17 cellular contexts compared by ENCODE assay signal in genomic region chr1:204692320-204692851, GRCh38. TPM values are rescaled to one million over a fixed set of nuclear protein-coding genes. Genes with fewer than 3 reads are reported as not detected.
DNase-seq lines count a peak whose midpoint lies in the region; ATAC-seq, FAIRE-seq and TF ChIP-seq lines count a peak whose summit lies in the region.
"Had no signal": no experiment of that assay in that cellular context is flagged by ENCODE, and none has a peak within 500 bp of the region (broad histone marks: within the 10 kb centered on the region; RNA-seq: fewer than 3 reads in every experiment).

No MANE protein-coding gene starts in this region.

- TF ChIP-seq CTCF in DOHH2 (IDR thresholded peaks at IDR 0.05; ENCODE audit: low read depth, low read length, poor library complexity, severe bottlenecking) (peak; percentile 43), Loucy (conservative IDR thresholded peaks at IDR 0.05; ENCODE audit: low read length) (peak; percentile 48), GM12878 (IDR thresholded peaks at IDR 0.05 in 2 of 3, conservative IDR thresholded peaks at IDR 0.05 in 1 of 3; ENCODE audit: control insufficient read depth in 2 of 3, extremely low read depth in 1 of 3, insufficient read depth in 1 of 3, low read depth in 3 of 3, low read length in 3 of 3) (peak in 2 of 3 experiments; percentile 7 to 13; a peak in 1 of 6 replicates)

- H3K4me2 ChIP-seq in DOHH2 (ENCODE audit: low read length) = no peak overlapping the region
- no peak overlapping the region for H3K4me2 ChIP-seq in Loucy (ENCODE audit: low read depth, low read length, poor library complexity, severe bottlenecking)
- peak overlapping the region; percentile 68; the same call in 1 of the 2 replicates for H3K4me2 ChIP-seq in GM12878 (ENCODE audit: control insufficient read depth, insufficient read depth)
- H3K4me2 ChIP-seq in mesendoderm (ENCODE audit: low read length) = peak overlapping the region; percentile 7

- H3K9ac ChIP-seq in Loucy (ENCODE audit: low read depth, low read length, poor library complexity, severe bottlenecking) = no peak overlapping the region
- H3K9ac ChIP-seq in GM12878 (ENCODE audit: control insufficient read depth, insufficient read depth, low read length) = no peak overlapping the region
- H3K9ac ChIP-seq in mesendoderm (ENCODE audit: low read length) = peak overlapping the region; percentile 31

- H3K27me3 Mint-ChIP-seq in activated CD4-positive, alpha-beta T cell treated with anti-CD3 and anti-CD28 coated beads, Interleukin-2, amount 10 ng/mL, durations not matched to agents 7 days and 5 days = peaks cover 8% of the 10 kb centered on the region

- H3K4ac ChIP-seq in mesendoderm (ENCODE audit: low read depth, low read length) = no peak overlapping the region

- TF ChIP-seq RAD21 in GM12878 (IDR thresholded peaks at IDR 0.05; ENCODE audit: insufficient read depth, low read depth, low read length) = no peak

- POLR2A ChIA-PET in GM12878 (lab: Charles Lee) = no interaction called here
- POLR2A ChIA-PET in activated CD4-positive, alpha-beta T cell treated with anti-CD3 and anti-CD28 coated beads, Interleukin-2, amount 10 ng/mL, durations not matched to agents 7 days and 5 days (lab: Charles Lee) = no interaction called here

- 0 out of 2 replicates have a peak, but pooled peaks cover 3% of the 10 kb centered on the region for H3K4me1 ChIP-seq in DOHH2 (ENCODE audit: control insufficient read depth, low read length)
- no peaks in the 10 kb centered on the region for H3K4me1 ChIP-seq in Loucy (ENCODE audit: insufficient read depth, low read length, poor library complexity, severe bottlenecking)
- H3K4me1 ChIP-seq in GM12878 (ENCODE audit: control insufficient read depth, insufficient read depth, low read length) = peaks cover 11% of the 10 kb centered on the region
- peaks cover 9% of the 10 kb centered on the region for H3K4me1 ChIP-seq in mesendoderm (ENCODE audit: control insufficient read depth, low read depth, low read length)
- H3K4me1 ChIP-seq: SJSA1 had no signal

- H2BK15ac ChIP-seq in mesendoderm (replicated peaks; ENCODE audit: low read depth) = no peak overlapping the region

- H3K4me1 Mint-ChIP-seq in activated CD4-positive, alpha-beta T cell treated with anti-CD3 and anti-CD28 coated beads, Interleukin-2, amount 10 ng/mL, durations not matched to agents 7 days and 5 days = peaks cover 18% of the 10 kb centered on the region
- H3K4me1 Mint-ChIP-seq: activated T-helper 17 cell treated with anti-CD3 and anti-CD28 coated beads, Interleukin-2, amount 50 U/mL, for 72 hours had no signal

- no peak overlapping the region for H4K8ac ChIP-seq in mesendoderm (ENCODE audit: low read depth, low read length)

- H3K27ac Mint-ChIP-seq in activated CD4-positive, alpha-beta T cell treated with anti-CD3 and anti-CD28 coated beads, Interleukin-2, amount 10 ng/mL, durations not matched to agents 7 days and 5 days = no peak overlapping the region
- H3K27ac Mint-ChIP-seq: activated CD4-positive, alpha-beta memory T cell treated with anti-CD3 and anti-CD28 coated beads, Interleukin-2, amount 10 ng/mL, durations not matched to agents 7 days and 5 days; activated T-helper 17 cell treated with anti-CD3 and anti-CD28 coated beads, Interleukin-2, amount 50 U/mL, for 72 hours; CD4-positive, CD25-positive, alpha-beta regulatory T cell had no signal

- no peaks in the 10 kb centered on the region for H3K79me2 ChIP-seq in DOHH2 (ENCODE audit: control insufficient read depth, low read length)
- no peaks in the 10 kb centered on the region for H3K79me2 ChIP-seq in Loucy (ENCODE audit: insufficient read depth, low read length)
- no peaks in the 10 kb centered on the region for H3K79me2 ChIP-seq in GM12878 (ENCODE audit: control insufficient read depth, insufficient read depth, low read length)
- no peaks in the 10 kb centered on the region for H3K79me2 ChIP-seq in mesendoderm (ENCODE audit: control insufficient read depth, insufficient read depth, low read length)

- SMC1A ChIA-PET in GM12878 (lab: Charles Lee; ENCODE audit: uncharacterized antibody, unreplicated experiment) = interaction anchor here (0.9 to 1.0 kb wide), 2 partner anchors 71 to 127 kb away, joined by 3 to 5 read pairs; no protein-coding TSS in a partner anchor

- H3K4me3 Mint-ChIP-seq in activated CD4-positive, alpha-beta T cell treated with anti-CD3 and anti-CD28 coated beads, Interleukin-2, amount 10 ng/mL, durations not matched to agents 7 days and 5 days = no peak overlapping the region
- H3K4me3 Mint-ChIP-seq: activated CD4-positive, alpha-beta memory T cell treated with anti-CD3 and anti-CD28 coated beads, Interleukin-2, amount 10 ng/mL, durations not matched to agents 7 days and 5 days; activated T-helper 17 cell treated with anti-CD3 and anti-CD28 coated beads, Interleukin-2, amount 50 U/mL, for 72 hours; CD4-positive, CD25-positive, alpha-beta regulatory T cell had no signal

- CTCF ChIA-PET in GM12878 (lab: Yijun Ruan, JAX) = interaction anchor here (0.6 to 2.1 kb wide), 5 partner anchors 55 to 127 kb away, joined by 3 to 10 read pairs (median 6); no protein-coding TSS in a partner anchor
- CTCF ChIA-PET in activated CD4-positive, alpha-beta T cell treated with anti-CD3 and anti-CD28 coated beads, Interleukin-2, amount 10 ng/mL, durations not matched to agents 7 days and 5 days (lab: Charles Lee) = interaction anchor here (0.9 to 1.3 kb wide), 2 partner anchors 11 to 127 kb away, joined by 3 read pairs; no protein-coding TSS in a partner anchor

- H4K5ac ChIP-seq in mesendoderm (ENCODE audit: low read length) = no peak overlapping the region

- H2BK5ac ChIP-seq in mesendoderm (ENCODE audit: low read length) = peak overlapping the region; percentile 58

- no peak overlapping the region for H3K27ac ChIP-seq in DOHH2 (ENCODE audit: low read depth, low read length)
- no peak overlapping the region for H3K27ac ChIP-seq in GM12878 (ENCODE audit: control insufficient read depth, insufficient read depth)
- H3K27ac ChIP-seq in mesendoderm (ENCODE audit: low read depth, low read length) = no peak overlapping the region
- H3K27ac ChIP-seq: epithelial cell of prostate, SJSA1 had no signal

- H4K20me1 ChIP-seq in DOHH2 (ENCODE audit: control insufficient read depth, insufficient read depth, low read depth, low read length) (no peaks in the 10 kb centered on the region), Loucy (ENCODE audit: insufficient read depth, low read length, poor library complexity, severe bottlenecking) (no peaks in the 10 kb centered on the region), GM12878 (ENCODE audit: control insufficient read depth, insufficient read depth) (no peaks in the 10 kb centered on the region)

- H3K56ac ChIP-seq in mesendoderm (ENCODE audit: low read length) = peak overlapping the region; percentile 76

- 67% methylated on average over 2 of the region's 2 CpGs for WGBS in GM12878 (ENCODE audit: insufficient coverage, insufficient replicate concordance, low lambda C conversion rate, missing lambda C conversion rate)
- WGBS in mesendoderm (ENCODE audit: extremely low coverage, insufficient coverage, low lambda C conversion rate) = no CpG with 5 or more reads among the region's 2 CpGs

- no peak for TF ChIP-seq POLR2A in GM12878 (IDR thresholded peaks at IDR 0.05; ENCODE audit: low read depth, low read length)

- H3K9me2 ChIP-seq in DOHH2 (replicated peaks; ENCODE audit: control insufficient read depth, low read length) (no peaks in the 10 kb centered on the region), Loucy (replicated peaks; ENCODE audit: low read depth, low read length) (no peaks in the 10 kb centered on the region)

- in situ Hi-C loops in GM12878 (cut with MboI) = no loop called here

- no peaks in the 10 kb centered on the region for H3F3A ChIP-seq in DOHH2 (ENCODE audit: control insufficient read depth, insufficient read depth)
- no peaks in the 10 kb centered on the region for H3F3A ChIP-seq in Loucy (ENCODE audit: low read depth)

- peaks cover 20% of the 10 kb centered on the region for H3K27me3 ChIP-seq in DOHH2 (ENCODE audit: control insufficient read depth, low read length)
- H3K27me3 ChIP-seq in Loucy (ENCODE audit: insufficient read depth, low read length, poor library complexity, severe bottlenecking) = no peaks in the 10 kb centered on the region
- peaks cover 0 to 1% of the 10 kb centered on the region in 2 experiments; a peak in 1 of 4 replicates for H3K27me3 ChIP-seq in GM12878 (replicated peaks in 1 of 2; ENCODE audit: control insufficient read depth in 2 of 2, insufficient read depth in 2 of 2, low read length in 1 of 2)
- no peaks in the 10 kb centered on the region for H3K27me3 ChIP-seq in mesendoderm (ENCODE audit: insufficient read depth, low read length, poor library complexity)

- peak; percentile 42; the same call in 2 of the 3 replicates for ATAC-seq in GM12878

- H3K23ac ChIP-seq in mesendoderm (ENCODE audit: low read length) = no peak overlapping the region

- no peaks in the 10 kb centered on the region for H3K36me3 Mint-ChIP-seq in activated CD4-positive, alpha-beta T cell treated with anti-CD3 and anti-CD28 coated beads, Interleukin-2, amount 10 ng/mL, durations not matched to agents 7 days and 5 days (ENCODE audit: low read depth)
- H3K36me3 Mint-ChIP-seq: CD4-positive, CD25-positive, alpha-beta regulatory T cell had no signal

- H3K4me3 ChIP-seq in DOHH2 (ENCODE audit: low read length) (no peak overlapping the region), Loucy (ENCODE audit: low read length, poor library complexity, severe bottlenecking) (no peak overlapping the region), GM12878 (no peak overlapping the region), mesendoderm (ENCODE audit: low read length) (no peak overlapping the region)
- H3K4me3 ChIP-seq: SJSA1 had no signal

- H3K79me1 ChIP-seq in mesendoderm (ENCODE audit: low read length) = no peaks in the 10 kb centered on the region

- H2BK120ac ChIP-seq in mesendoderm (ENCODE audit: low read depth, low read length) = no peak overlapping the region

- no peaks in the 10 kb centered on the region for H3K9me3 Mint-ChIP-seq in activated CD4-positive, alpha-beta T cell treated with anti-CD3 and anti-CD28 coated beads, Interleukin-2, amount 10 ng/mL, durations not matched to agents 7 days and 5 days
- H3K9me3 Mint-ChIP-seq: activated CD4-positive, alpha-beta memory T cell treated with anti-CD3 and anti-CD28 coated beads, Interleukin-2, amount 10 ng/mL, durations not matched to agents 7 days and 5 days; activated T-helper 17 cell treated with anti-CD3 and anti-CD28 coated beads, Interleukin-2, amount 50 U/mL, for 72 hours had no signal

- H3K18ac ChIP-seq in mesendoderm (ENCODE audit: low read length) = no peak overlapping the region

- no peak for FAIRE-seq in GM12878 (lab: Jason Lieb, UNC)
- FAIRE-seq: colon had no signal

- intact Hi-C loops in GM12878 (cut with micrococcal nuclease; ENCODE audit: unreplicated experiment) = no loop called here

- no peaks in the 10 kb centered on the region for H3K9me3 ChIP-seq in DOHH2 (ENCODE audit: control insufficient read depth, insufficient read depth, low read length)
- H3K9me3 ChIP-seq in Loucy (ENCODE audit: insufficient read depth, low read depth, low read length) = no peaks in the 10 kb centered on the region
- no peaks in the 10 kb centered on the region for H3K9me3 ChIP-seq in GM12878 (replicated peaks; ENCODE audit: control insufficient read depth, insufficient read depth, low read length)
- H3K9me3 ChIP-seq: SJSA1 had no signal

- H3K36me3 ChIP-seq in DOHH2 (ENCODE audit: control insufficient read depth, low read length) (no peaks in the 10 kb centered on the region), Loucy (ENCODE audit: insufficient read depth, low read length) (no peaks in the 10 kb centered on the region), GM12878 (ENCODE audit: control insufficient read depth in 2 of 2, insufficient read depth in 2 of 2, low read length in 1 of 2) (no peaks in the 10 kb centered on the region), mesendoderm (ENCODE audit: control insufficient read depth, insufficient read depth, low read length) (no peaks in the 10 kb centered on the region)
- H3K36me3 ChIP-seq: SJSA1 had no signal

- no peak overlapping the region for H2AFZ ChIP-seq in Loucy (ENCODE audit: low read length)
- no peak overlapping the region; the same call in 1 of the 2 replicates for H2AFZ ChIP-seq in GM12878 (ENCODE audit: control insufficient read depth, low read depth, low read length)

- DNase-seq in GM12878 (ENCODE audit: low read depth, low spot score) (no peak), mesendoderm (peak; percentile 48), retina (no peak), NCI-H446 treated with DMSO at 0.1 percent for 48 hours (lab: John Stamatoyannopoulos, UW) (no peak)
- no peak for DNase-seq in activated CD4-positive, alpha-beta T cell treated with anti-CD3 and anti-CD28 coated beads, Interleukin-2, amount 10 ng/mL, durations not matched to agents 7 days and 5 days
- DNase-seq: activated CD4-positive, alpha-beta memory T cell treated with anti-CD3 and anti-CD28 coated beads, Interleukin-2, amount 10 ng/mL, durations not matched to agents 7 days and 5 days; GDM1; glutamatergic neuron; NCI-H2107 had no signal

- TF ChIP-seq EP300 in GM12878 (IDR thresholded peaks at IDR 0.05; ENCODE audit: borderline replicate concordance in 1 of 2, control insufficient read depth in 1 of 2, low read depth in 2 of 2, low read length in 2 of 2) = no peak

- no peak overlapping the region for H2AK5ac ChIP-seq in mesendoderm (ENCODE audit: low read length)

- no TSS peak for BruUV-seq in GM12878 (replicated peaks; lab: Mats Ljungman, UMichigan)

- RAD21 ChIA-PET in GM12878 (lab: Charles Lee; ENCODE audit: unreplicated experiment) = interaction anchor here (1.5 kb wide), 1 partner anchor 114 kb away, joined by 4 read pairs; no protein-coding TSS in a partner anchor

RNA-seq across cellular contexts. Expression of gene LRRN2, which starts 6.8 kb away (rescaled TPM):
- total RNA-seq in GM12878 (2013; cell fraction: nucleolus; rRNA removed) = not detected in 2 replicates
- total RNA-seq in GM12878 (2014; rRNA removed) (not detected in 2 replicates), GM12878 (2014; rRNA removed; fragmentation: Illumina TruSeq; extraction: Trizol) (not detected in 2 replicates), GM12878 (2021) (0.05 TPM in 1 of 2 replicates, not detected in the other)
- polyA plus RNA-seq in GM12878 (2011; ENCODE audit: low read depth) = 0.13 TPM
- polyA plus RNA-seq in GM12878 (2011; rRNA removed) (not detected in 2 replicates), GM12878 (2014; fragmentation: Illumina TruSeq; extraction: Trizol) (not detected in 2 replicates), GM12878 (2014; fragmentation: Nextera tagmentation; extraction: Ambion mirVana) (not detected), GM12878 (2014; rRNA removed) (not detected in 2 replicates), GM12878 (2016; fragmentation: Nextera tagmentation; extraction: Ambion mirVana) (not detected)
- not detected in 2 replicates for polyA plus RNA-seq in GM12878 (2011; cell fraction: cytosol; rRNA removed)
- not detected in 2 replicates for polyA plus RNA-seq in GM12878 (2011; cell fraction: nucleus; rRNA removed)
- polyA plus RNA-seq in GM12878 (2012) = 0.13 and 0.27 TPM in 2 replicates
- not detected in 2 replicates for polyA minus RNA-seq in GM12878 (2011; rRNA and poly(A)+ RNA removed)
- not detected in 2 replicates for polyA minus RNA-seq in GM12878 (2011; cell fraction: cytosol; rRNA and poly(A)+ RNA removed)
- not detected in 2 replicates for polyA minus RNA-seq in GM12878 (2011; cell fraction: nucleus; rRNA and poly(A)+ RNA removed)
- 26.7 TPM for polyA plus RNA-seq in mesendoderm (2013, experiment 1 of 2)
- polyA plus RNA-seq in mesendoderm (2013, experiment 2 of 2) = 26.5 TPM
- not detected for total RNA-seq in activated CD4-positive, alpha-beta T cell treated with anti-CD3 and anti-CD28 coated beads, Interleukin-2, amount 10 ng/mL, durations not matched to agents 7 days and 5 days
- total RNA-seq: activated T-helper 17 cell treated with anti-CD3 and anti-CD28 coated beads, Interleukin-2, amount 50 U/mL, for 72 hours; CD4-positive, CD25-positive, alpha-beta regulatory T cell; HT-29; SJSA1 had no signal

Comparison
In these comparisons a context has a peak if more than half of its experiments do, and no peak if none do; other contexts are left out.
1. H3K4me2 ChIP-seq: peak in GM12878 (single experiment) and mesendoderm (single experiment); none in DOHH2 (single experiment) and Loucy (single experiment).
2. Peak in every context shown above with its lines, with median percentiles within 50 percentile points of each other: CTCF ChIP-seq.